ENCODE assay signal across 14 cellular contexts in genomic region chr17:44205962-44206824, GRCh38. TPM values are rescaled to one million over a fixed set of nuclear protein-coding genes. Genes with fewer than 3 reads are reported as not detected.
DNase-seq lines count a peak whose midpoint lies in the region; ATAC-seq and TF ChIP-seq lines count a peak whose summit lies in the region.
"Had no signal": no experiment of that assay in that cellular context is flagged by ENCODE, and none has a peak within 500 bp of the region (broad histone marks: within the 10 kb centered on the region; RNA-seq: fewer than 3 reads in every experiment).

No MANE protein-coding gene starts in this region.

- no peak for ATAC-seq in T-helper 17 cell
- ATAC-seq: pancreas had no signal

- no peak overlapping the region for H3K27ac ChIP-seq in testis
- H3K27ac ChIP-seq: pancreas had no signal

- no peaks in the 10 kb centered on the region for H3K27me3 ChIP-seq in testis
- H3K27me3 ChIP-seq: pancreas, tibial nerve had no signal

- DNase-seq in AG04449 (ENCODE audit: low read depth, low spot score), result no peak
- no peak for DNase-seq in T-helper 17 cell
- no peak for DNase-seq in glutamatergic neuron
- DNase-seq in stimulated activated CD4-positive, alpha-beta T cell treated with anti-CD3 and anti-CD28 coated beads, Interleukin-15, amount 100 ng/mL, for 24 hours, result no peak
- DNase-seq in dermis blood vessel endothelial cell, result no peak
- no peak for DNase-seq in testis
- no peak for DNase-seq in kidney glomerular epithelial cell (lab: John Stamatoyannopoulos, UW)
- DNase-seq: activated T-cell treated with anti-CD3 and anti-CD28 coated beads, Interleukin-2, amount 50 U/mL, for 48 hours; effector CD8-positive, alpha-beta T cell; stimulated activated CD4-positive, alpha-beta T cell treated with anti-CD3 and anti-CD28 coated beads, Interleukin-4, amount 100 ng/mL, for 4 hours had no signal

- 55 to 70% methylated on average over 12 to 13 of the region's 13 CpGs for WGBS in testis, 2 donors

- H3K4me1 Mint-ChIP-seq in T-helper 17 cell (peaks cover 36% of the 10 kb centered on the region), glutamatergic neuron (ENCODE audit: low read depth, unreplicated experiment) (peaks cover 15% of the 10 kb centered on the region)

- peaks cover 5% of the 10 kb centered on the region for H3K36me3 ChIP-seq in testis (ENCODE audit: low read depth, missing control alignments)

- peak; percentile 27 for TF ChIP-seq CTCF in AG04449 (IDR thresholded peaks at IDR 0.05; ENCODE audit: insufficient read depth, low read length, missing control alignments)
- TF ChIP-seq CTCF in GM12873 (IDR thresholded peaks at IDR 0.05; ENCODE audit: insufficient read depth, low read depth, low read length, missing control alignments), result peak; percentile 14
- TF ChIP-seq CTCF in glutamatergic neuron (IDR thresholded peaks at IDR 0.05; ENCODE audit: partially characterized antibody, unreplicated experiment), result no peak
- no peak for TF ChIP-seq CTCF in testis (IDR thresholded peaks at IDR 0.05)

- H3K4me3 Mint-ChIP-seq in T-helper 17 cell (no peak overlapping the region), glutamatergic neuron (ENCODE audit: unreplicated experiment) (no peak overlapping the region)

- H3K27me3 Mint-ChIP-seq in T-helper 17 cell, result no peaks in the 10 kb centered on the region
- peaks cover 13% of the 10 kb centered on the region for H3K27me3 Mint-ChIP-seq in glutamatergic neuron (ENCODE audit: unreplicated experiment)

- intact Hi-C loops in testis (cut with DNase I; ENCODE audit: low total_unique reads), result no loop called here

- CTCF ChIA-PET in AG04449 (lab: Yijun Ruan, JAX), result interaction anchor here (0.9 to 7.0 kb wide), 8 partner anchors 11 to 317 kb away, joined by 3 to 130 read pairs (median 4); partner anchors contain the start of gene GRN

- H3K9me3 ChIP-seq in T-helper 17 cell (ENCODE audit: control insufficient read depth, low read length, poor library complexity, severe bottlenecking), result no peaks in the 10 kb centered on the region
- no peaks in the 10 kb centered on the region for H3K9me3 ChIP-seq in testis
- H3K9me3 ChIP-seq: pancreas, tibial nerve had no signal

- H3K4me3 ChIP-seq in AG04449 (ENCODE audit: low read depth, low read length) (no peak overlapping the region), testis (no peak overlapping the region)
- H3K4me3 ChIP-seq: pancreas, tibial nerve had no signal

- no peak for TF ChIP-seq POLR2A in testis (IDR thresholded peaks at IDR 0.05)

- H3K27ac Mint-ChIP-seq in T-helper 17 cell (peak overlapping the region; percentile 34), glutamatergic neuron (ENCODE audit: unreplicated experiment) (peak overlapping the region; percentile 34)

- H3K36me3 Mint-ChIP-seq in T-helper 17 cell (ENCODE audit: low read depth) (peaks cover 2% of the 10 kb centered on the region), glutamatergic neuron (ENCODE audit: unreplicated experiment) (no peaks in the 10 kb centered on the region)

- peaks cover 11% of the 10 kb centered on the region for H3K9me3 Mint-ChIP-seq in glutamatergic neuron (ENCODE audit: unreplicated experiment)

- H3K4me1 ChIP-seq in testis, result peaks cover 8% of the 10 kb centered on the region

- POLR2A ChIA-PET in AG04449 (lab: Yijun Ruan, JAX), result interaction anchor here (1.5 kb wide), 1 partner anchor 13 kb away, joined by 3 read pairs; the partner anchor contains the start of gene UBTF

RNA-seq across cellular contexts. Expression of gene ATXN7L3, which starts 6.5 kb away (rescaled TPM):
- total RNA-seq in T-helper 17 cell (10 to 100 TPM; 97.1 to 97.5 TPM), glutamatergic neuron (ENCODE audit: unreplicated experiment) (146 TPM), dermis blood vessel endothelial cell (51.1 and 67.7 TPM in 2 replicates), testis (100 to 1,000 TPM; 100 to 101 TPM)
- 76.5 TPM for polyA plus RNA-seq in testis (ENCODE audit: insufficient read depth, low read depth, low replicate concordance)

RNA-seq across cellular contexts. Expression of gene UBTF, which starts 13.3 kb away (rescaled TPM):
- 100 to 1,000 TPM; 121 to 140 TPM for total RNA-seq in T-helper 17 cell
- total RNA-seq in glutamatergic neuron (ENCODE audit: unreplicated experiment), result 97.6 TPM
- 59.2 and 68.4 TPM in 2 replicates for total RNA-seq in dermis blood vessel endothelial cell
- 10 to 100 TPM; 69.6 to 78.7 TPM for total RNA-seq in testis
- polyA plus RNA-seq in testis (ENCODE audit: insufficient read depth, low read depth, low replicate concordance), result 54.2 TPM

RNA-seq across cellular contexts. Expression of gene TMUB2, which starts 19.4 kb away (rescaled TPM):
- 10 to 100 TPM; 52.2 to 53.1 TPM for total RNA-seq in T-helper 17 cell
- 52.1 TPM for total RNA-seq in glutamatergic neuron (ENCODE audit: unreplicated experiment)
- 37.0 and 40.2 TPM in 2 replicates for total RNA-seq in dermis blood vessel endothelial cell
- 10 to 100 TPM; 60.0 to 63.1 TPM for total RNA-seq in testis
- 76.7 TPM for polyA plus RNA-seq in testis (ENCODE audit: insufficient read depth, low read depth, low replicate concordance)

RNA-seq across cellular contexts. Expression of gene ASB16, which starts 35.7 kb away (rescaled TPM):
- total RNA-seq in T-helper 17 cell (not detected), glutamatergic neuron (ENCODE audit: unreplicated experiment) (not detected), dermis blood vessel endothelial cell (0.17 TPM in 1 of 2 replicates, not detected in the other), testis (1 to 10 TPM; 2.5 to 5.7 TPM)
- polyA plus RNA-seq in testis (ENCODE audit: insufficient read depth, low read depth, low replicate concordance), result 0.86 TPM
- total RNA-seq: T-helper 1 cell treated with Interleukin-12 subunit alpha and Interleukin-12 subunit beta and Interleukin-4 antibody, amounts not matched to agents 30 ng/mL and 1 ng/mL, for 36 hours had no signal

Comparison
In these comparisons a context has a peak if more than half of its experiments do, and no peak if none do; other contexts are left out.
1. CTCF ChIP-seq: peak in AG04449 (single experiment) and GM12873 (single experiment); none in glutamatergic neuron (single experiment) and testis (0 of 3).